ENCODE assay signal across 14 cellular contexts in the genomic region with DNA sequence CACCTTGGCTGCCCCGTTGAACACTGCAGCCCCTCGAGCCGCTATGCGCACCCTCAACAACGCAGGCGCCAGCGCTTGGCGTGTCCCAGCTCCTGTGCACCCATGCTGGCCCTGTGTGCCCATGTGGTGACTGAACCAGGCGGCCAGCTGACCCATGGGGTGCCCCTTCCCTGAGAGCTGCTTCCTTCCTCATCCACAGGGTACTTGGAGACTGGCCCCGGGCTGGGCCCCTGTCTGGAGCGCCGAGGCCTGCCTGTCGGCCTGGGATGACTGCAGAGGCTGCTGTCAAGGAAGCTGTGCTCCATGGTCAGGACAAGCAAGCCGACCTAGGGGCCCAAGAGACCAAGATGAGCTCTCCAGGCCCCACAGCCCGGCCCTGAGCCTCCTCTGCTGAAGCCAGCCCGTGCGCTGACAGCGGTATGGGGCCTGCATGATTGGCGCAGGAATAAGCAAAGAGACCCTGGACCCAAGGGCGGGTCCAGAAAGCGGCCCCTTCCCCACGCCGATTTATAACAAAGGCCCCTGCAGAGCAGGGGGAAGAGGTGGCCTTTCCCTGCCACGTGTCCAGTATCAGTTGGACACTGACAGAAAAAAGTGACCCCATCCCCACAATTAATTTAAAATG. TPM values are rescaled to one million over a fixed set of nuclear protein-coding genes. Genes with fewer than 3 reads are reported as not detected.
"Had no signal": no experiment of that assay in that cellular context is flagged by ENCODE, and none has a peak within 500 bp of the region (broad histone marks: within the 10 kb centered on the region; RNA-seq: fewer than 3 reads in every experiment).

No MANE protein-coding gene starts in this region.

- H3K4me3 ChIP-seq: lung, uterus had no signal

- H3K27me3 ChIP-seq: uterus had no signal

- H3K4me1 ChIP-seq: foreskin keratinocyte, uterus had no signal

- DNase-seq: activated CD4-positive, alpha-beta T cell treated with anti-CD3 and anti-CD28 coated beads, Interleukin-2, amount 10 ng/mL, durations not matched to agents 24 days and 14 days; activated CD8-positive, alpha-beta T cell treated with anti-CD3 and anti-CD28 coated beads for 36 hours; activated naive CD4-positive, alpha-beta T cell; activated naive CD8-positive, alpha-beta T cell treated with anti-CD3 and anti-CD28 coated beads for 36 hours; activated T-cell treated with anti-CD3 and anti-CD28 coated beads, Interleukin-2, amount 50 U/mL, for 1 hour; caudate nucleus; foreskin keratinocyte; glutamatergic neuron; small intestine; stimulated activated CD4-positive, alpha-beta T cell treated with anti-CD3 and anti-CD28 coated beads, Interleukin-4, amount 100 ng/mL, for 4 hours; uterus had no signal

- ATAC-seq: activated CD8-positive, alpha-beta T cell treated with anti-CD3 and anti-CD28 coated beads for 36 hours; activated T-helper 17 cell treated with anti-CD3 and anti-CD28 coated beads, Interleukin-2, amount 50 U/mL, for 72 hours; foreskin keratinocyte; stimulated activated memory B cell treated with anti-CD40 and anti-IgM and Interleukin-4, amounts not matched to agents 10 μg/mL and 1 μg/mL and 100 μg/mL, for 72 hours had no signal

- H3K36me3 ChIP-seq: uterus had no signal

- H3K9me3 ChIP-seq: uterus had no signal

- H3K27ac ChIP-seq: foreskin keratinocyte, uterus had no signal

RNA-seq across cellular contexts. Expression of a gene that starts 21.6 kb away (rescaled TPM):
- total RNA-seq: activated CD4-positive, alpha-beta T cell treated with anti-CD3 and anti-CD28 coated beads, Interleukin-2, amount 10 ng/mL, durations not matched to agents 24 days and 14 days had no signal
